1 cellular context compared by ENCODE assay signal in genomic region chr5:146395233-146395632, GRCh38.
TF ChIP-seq lines count a peak whose summit lies in the region.

No MANE protein-coding gene starts in this region.

TF ChIP-seq in WTC11, 78 proteins besides CTCF, POLR2A, EP300 and RAD21 (continued from another document):
- TF ChIP-seq STAT6 (CRISPR knock-in tag; conservative IDR thresholded peaks at IDR 0.05; ENCODE audit: low read depth): no peak
